20 cellular contexts compared by ENCODE assay signal in genomic region chr14:95700221-95700976, GRCh38. TPM values are rescaled to one million over a fixed set of nuclear protein-coding genes. Genes with fewer than 3 reads are reported as not detected.
DNase-seq lines count a peak whose midpoint lies in the region; ATAC-seq and TF ChIP-seq lines count a peak whose summit lies in the region.
"Had no signal": no experiment of that assay in that cellular context is flagged by ENCODE, and none has a peak within 500 bp of the region (broad histone marks: within the 10 kb centered on the region; RNA-seq: fewer than 3 reads in every experiment).

No MANE protein-coding gene starts in this region.

- BruUV-seq in OCI-LY7 (replicated peaks; lab: Mats Ljungman, UMichigan), result no TSS peak

- ATAC-seq in naive B cell (ENCODE audit: low read depth in 2 of 2), result no peak
- no peak for ATAC-seq in GM18868 (IDR thresholded peaks at IDR 0.05; ENCODE audit: unreplicated experiment)
- no peak for ATAC-seq in activated naive CD4-positive, alpha-beta T cell treated with anti-CD3 and anti-CD28 coated beads, Interleukin-2, amount 50 U/mL, for 72 hours
- ATAC-seq: PC-3 had no signal

- peaks cover 78 to 97% (median 95%) of the 10 kb centered on the region in 3 donors for H3K4me1 Mint-ChIP-seq in naive B cell
- H3K4me1 Mint-ChIP-seq in progenitor cell of endocrine pancreas (ENCODE audit: low read depth), result peaks cover 3% of the 10 kb centered on the region
- H3K4me1 Mint-ChIP-seq: CD4-positive, CD25-positive, alpha-beta regulatory T cell had no signal

- H4K20me1 ChIP-seq in BLaER1 (no peaks in the 10 kb centered on the region), OCI-LY7 (ENCODE audit: insufficient read depth, low read length) (no peaks in the 10 kb centered on the region)

- H3K9me3 Mint-ChIP-seq in naive B cell, result no peaks in the 10 kb centered on the region
- H3K9me3 Mint-ChIP-seq in progenitor cell of endocrine pancreas (ENCODE audit: low read depth), result no peaks in the 10 kb centered on the region
- no peaks in the 10 kb centered on the region for H3K9me3 Mint-ChIP-seq in activated naive CD4-positive, alpha-beta T cell treated with anti-CD3 and anti-CD28 coated beads, Interleukin-2, amount 50 U/mL, for 72 hours
- H3K9me3 Mint-ChIP-seq: IgD-negative memory B cell had no signal

- peak overlapping the region; percentile 97 for H3K27ac ChIP-seq in BLaER1
- peak overlapping the region; percentile 100 for H3K27ac ChIP-seq in OCI-LY7 (ENCODE audit: low read depth, low read length, poor library complexity, severe bottlenecking)
- H3K27ac ChIP-seq: GM23248 had no signal

- H3K4me1 ChIP-seq in BLaER1, result peaks cover 97% of the 10 kb centered on the region
- H3K4me1 ChIP-seq in OCI-LY7 (ENCODE audit: insufficient read depth, low read length, poor library complexity, severe bottlenecking), result peaks cover 99% of the 10 kb centered on the region

- H3K27ac Mint-ChIP-seq in naive B cell (peak overlapping the region; percentile 93 to 99 (median 98)), progenitor cell of endocrine pancreas (no peak overlapping the region)
- peak overlapping the region in 1 of 2 donors; percentile 51 for H3K27ac Mint-ChIP-seq in activated naive CD4-positive, alpha-beta T cell treated with anti-CD3 and anti-CD28 coated beads, Interleukin-2, amount 50 U/mL, for 72 hours
- H3K27ac Mint-ChIP-seq: CD4-positive, CD25-positive, alpha-beta regulatory T cell; IgD-negative memory B cell had no signal

- TF ChIP-seq CTCF in OCI-LY7 (conservative IDR thresholded peaks at IDR 0.05; ENCODE audit: low read length), result no peak
- TF ChIP-seq CTCF in foreskin fibroblast (IDR thresholded peaks at IDR 0.05; ENCODE audit: low read depth, low read length), result no peak
- no peak for TF ChIP-seq CTCF in progenitor cell of endocrine pancreas (IDR thresholded peaks at IDR 0.05; ENCODE audit: unreplicated experiment)

- H3K4me2 ChIP-seq in BLaER1, result peak overlapping the region; percentile 91
- peak overlapping the region; percentile 73 for H3K4me2 ChIP-seq in OCI-LY7 (ENCODE audit: low read length)

- H2AFZ ChIP-seq in OCI-LY7 (ENCODE audit: low read length), result peak overlapping the region; percentile 66; the same call in 1 of the 2 replicates
- H2AFZ ChIP-seq: GM23248 had no signal

- DNase-seq in H7 (peak; percentile 67), OCI-LY7 (ENCODE audit: low spot score) (no peak), naive B cell (no peak), foreskin fibroblast (no peak), progenitor cell of endocrine pancreas (ENCODE audit: low spot score, unreplicated experiment) (no peak)
- no peak for DNase-seq in activated naive CD4-positive, alpha-beta T cell treated with anti-CD3 and anti-CD28 coated beads, Interleukin-2, amount 50 U/mL, for 72 hours (ENCODE audit: low spot score in 2 of 2)
- DNase-seq: CD4-positive, CD25-positive, alpha-beta regulatory T cell; GM23248; MV-4-11; NCI-H1436; NCI-H2081 treated with DMSO at 0.1 percent for 48 hours; NCI-H2227 treated with DMSO at 0.1 percent for 48 hours; NCI-H526; PC-3 had no signal

- H3K9me3 ChIP-seq in BLaER1 (no peaks in the 10 kb centered on the region), OCI-LY7 (ENCODE audit: low read length) (no peaks in the 10 kb centered on the region)
- H3K9me3 ChIP-seq: SJSA1 had no signal

- no peaks in the 10 kb centered on the region for H3K36me3 ChIP-seq in BLaER1
- H3K36me3 ChIP-seq in H7 (replicated peaks; ENCODE audit: control insufficient read depth, insufficient read depth, low read length), result no peaks in the 10 kb centered on the region
- H3K36me3 ChIP-seq in OCI-LY7 (ENCODE audit: insufficient read depth, low read length), result peaks cover 8% of the 10 kb centered on the region; the same call in 1 of the 2 replicates
- H3K36me3 ChIP-seq: SJSA1 had no signal

- H3K9me2 ChIP-seq in OCI-LY7 (ENCODE audit: insufficient read depth, low read length), result no peaks in the 10 kb centered on the region

- H3K4me3 Mint-ChIP-seq in naive B cell, result peak overlapping the region in 6 of 8 donors; percentile 46 to 86 (median 74)
- H3K4me3 Mint-ChIP-seq in progenitor cell of endocrine pancreas (ENCODE audit: low read depth), result no peak overlapping the region
- H3K4me3 Mint-ChIP-seq: CD4-positive, CD25-positive, alpha-beta regulatory T cell had no signal

- no peaks in the 10 kb centered on the region for H3K79me2 ChIP-seq in OCI-LY7 (ENCODE audit: insufficient read depth, low read depth, low read length)

- H3K4me3 ChIP-seq in BLaER1 (no peak overlapping the region), H7 (ENCODE audit: insufficient read depth, low read depth, low read length) (no peak overlapping the region), OCI-LY7 (ENCODE audit: low read depth, low read length, poor library complexity, severe bottlenecking) (no peak overlapping the region), foreskin fibroblast (ENCODE audit: low read depth in 1 of 2, low read length in 2 of 2) (no peak overlapping the region)
- H3K4me3 ChIP-seq: GM23248, SJSA1 had no signal

- CTCF ChIA-PET in OCI-LY7 (lab: Charles Lee; ENCODE audit: unreplicated experiment), result no interaction called here

- intact Hi-C loops in OCI-LY7 (cut with micrococcal nuclease; ENCODE audit: unreplicated experiment), result no loop called here

- H3K36me3 Mint-ChIP-seq in naive B cell (peaks cover 18 to 28% of the 10 kb centered on the region in 2 donors), progenitor cell of endocrine pancreas (ENCODE audit: insufficient read depth) (no peaks in the 10 kb centered on the region)
- H3K36me3 Mint-ChIP-seq in activated naive CD4-positive, alpha-beta T cell treated with anti-CD3 and anti-CD28 coated beads, Interleukin-2, amount 50 U/mL, for 72 hours, result no peaks in the 10 kb centered on the region
- H3K36me3 Mint-ChIP-seq: CD4-positive, CD25-positive, alpha-beta regulatory T cell had no signal

- H3K27me3 Mint-ChIP-seq in naive B cell, result no peaks in the 10 kb centered on the region
- H3K27me3 Mint-ChIP-seq in progenitor cell of endocrine pancreas, result peaks cover 28% of the 10 kb centered on the region

- peak overlapping the region; percentile 86 for H3K9ac ChIP-seq in BLaER1
- H3K9ac ChIP-seq: GM23248 had no signal

- POLR2A ChIA-PET in OCI-LY7 (lab: Charles Lee), result interaction anchor here (0.8 to 12.5 kb wide), 5 partner anchors 10 to 164 kb away, joined by 3 to 235 read pairs (median 11); no protein-coding TSS in a partner anchor

- H3K27me3 ChIP-seq in BLaER1 (no peaks in the 10 kb centered on the region), H7 (ENCODE audit: control insufficient read depth, insufficient read depth, low read length) (peaks cover 65% of the 10 kb centered on the region)
- H3K27me3 ChIP-seq: SJSA1 had no signal

RNA-seq across cellular contexts. Expression of gene TCL1A, which starts 13.5 kb away (rescaled TPM):
- total RNA-seq in H7 (2014; rRNA removed; shearing (Covaris generic)), result 0.33 TPM in 1 of 2 replicates, not detected in the other
- total RNA-seq in OCI-LY7 (2014; rRNA removed; shearing (Covaris generic)), result 1,441 and 1,586 TPM in 2 replicates
- 574 and 673 TPM in 2 replicates for total RNA-seq in OCI-LY7 (2022)
- 1,000 to 10,000 TPM; 3,311 to 6,921 (median 4,382) TPM for polyA plus RNA-seq in naive B cell (ENCODE audit: low read depth in 6 of 6)
- not detected in 2 replicates for total RNA-seq in progenitor cell of endocrine pancreas
- not detected for total RNA-seq in activated naive CD4-positive, alpha-beta T cell treated with anti-CD3 and anti-CD28 coated beads, Interleukin-2, amount 50 U/mL, for 72 hours
- total RNA-seq: G401, GM23248, LHCN-M2, PC-3, SJSA1 had no signal
- polyA plus RNA-seq: GM23248 had no signal

RNA-seq across cellular contexts. Expression of gene TCL1B, which starts 14.2 kb away (rescaled TPM):
- 14.0 and 18.5 TPM in 2 replicates for total RNA-seq in H7 (2014; rRNA removed; shearing (Covaris generic))
- total RNA-seq in OCI-LY7 (2014; rRNA removed; shearing (Covaris generic)), result 75.2 and 83.2 TPM in 2 replicates
- total RNA-seq in OCI-LY7 (2022) (5.6 and 5.7 TPM in 2 replicates), progenitor cell of endocrine pancreas (not detected in 2 replicates)
- polyA plus RNA-seq in naive B cell (ENCODE audit: low read depth in 6 of 6), result 10 to 100 TPM; 15.0 to 44.0 (median 35.9) TPM
- total RNA-seq in activated naive CD4-positive, alpha-beta T cell treated with anti-CD3 and anti-CD28 coated beads, Interleukin-2, amount 50 U/mL, for 72 hours, result not detected
- total RNA-seq: CD4-positive, CD25-positive, alpha-beta regulatory T cell; G401; GM23248; LHCN-M2; PC-3; SJSA1 had no signal
- polyA plus RNA-seq: CD4-positive, CD25-positive, alpha-beta regulatory T cell; GM23248; IgD-negative memory B cell had no signal

Comparison
In these comparisons a context has a peak if more than half of its experiments do, and no peak if none do; other contexts are left out.
1. RNA of gene TCL1A, which starts 13.5 kb away (total RNA-seq): 574 to 1,586 TPM in OCI-LY7; 0.33 TPM in H7, not detected in progenitor cell of endocrine pancreas and not detected in activated naive CD4-positive, alpha-beta T cell treated with anti-CD3 and anti-CD28 coated beads, Interleukin-2, amount 50 U/mL, for 72 hours; every median in the first group is over 100 times any median in the second.